Comparison of ENCODE assay signal across 39 cellular contexts in genomic region chr20:33308668-33309067, GRCh38. TPM values are rescaled to one million over a fixed set of nuclear protein-coding genes. Genes with fewer than 3 reads are reported as not detected.
"Had no signal": no experiment of that assay in that cellular context is flagged by ENCODE, and none has a peak within 500 bp of the region (broad histone marks: within the 10 kb centered on the region; RNA-seq: fewer than 3 reads in every experiment).

No MANE protein-coding gene starts in this region.

- H3K36me3 ChIP-seq: brain microvascular endothelial cell, cardiac muscle cell, colonic mucosa had no signal

- FAIRE-seq: RCC 7860 had no signal

- H3K27me3 ChIP-seq: brain microvascular endothelial cell, cardiac muscle cell, colonic mucosa had no signal

- DNase-seq: activated B cell treated with CpG ODN at 0.5 μM for 24 hours; activated CD4-positive, alpha-beta memory T cell treated with anti-CD3 and anti-CD28 coated beads, Interleukin-2, amount 10 ng/mL, durations not matched to agents 7 days and 5 days; activated CD4-positive, alpha-beta T cell treated with anti-CD3 and anti-CD28 coated beads for 1 hour; activated CD4-positive, alpha-beta T cell treated with anti-CD3 and anti-CD28 coated beads for 48 hours; activated CD8-positive, alpha-beta memory T cell treated with anti-CD3 and anti-CD28 coated beads for 24 hours; activated CD8-positive, alpha-beta memory T cell treated with anti-CD3 and anti-CD28 coated beads, Interleukin-2, amount 10 ng/mL, durations not matched to agents 7 days and 5 days; activated CD8-positive, alpha-beta memory T cell treated with anti-CD3 and anti-CD28 coated beads, Interleukin-2, amount 50 U/mL, for 48 hours; activated effector memory CD4-positive, alpha-beta T cell treated with Interleukin-2 at 50 U/mL for 16 hours; activated naive CD4-positive, alpha-beta T cell treated with anti-CD3 and anti-CD28 coated beads, Interleukin-2, amount 10 ng/mL, durations not matched to agents 7 days and 5 days; activated naive CD8-positive, alpha-beta T cell treated with anti-CD3 and anti-CD28 coated beads, Interleukin-2, amount 50 U/mL, for 24 hours; activated T-cell treated with anti-CD3 and anti-CD28 coated beads, Interleukin-2, amount 50 U/mL, for 48 hours; aorta; brain microvascular endothelial cell; colonic mucosa; NCI-H1092 treated with DMSO at 0.1 percent for 48 hours; NCI-H1417; NCI-H146; NCI-H187; NCI-H2029 treated with DMSO at 0.1 percent for 48 hours; NCI-H2107; NCI-H2171; NCI-H510A; NCI-H526; NCI-H748 treated with DMSO at 0.1 percent for 48 hours; NK-92 treated with Interleukin-12 subunit alpha and Interleukin-12 subunit beta, amount 100 ng/mL, for 24 hours; SIG-M5; T-cell; T-helper 17 cell; T-helper 9 cell had no signal

- ATAC-seq: activated CD8-positive, alpha-beta memory T cell treated with anti-CD3 and anti-CD28 coated beads, Interleukin-2, amount 10 ng/mL, durations not matched to agents 7 days and 5 days; activated naive CD8-positive, alpha-beta T cell treated with anti-CD3 and anti-CD28 coated beads, Interleukin-2, amount 50 U/mL, for 24 hours; Right ventricle myocardium inferior; SK-N-SH treated with all-trans-retinoic acid at 6 μM for 48 hours; T-cell; T-helper 17 cell had no signal

- H3K4me2 ChIP-seq: PC-9 had no signal

- H3K4me3 ChIP-seq: cardiac muscle cell, colonic mucosa, PC-9 had no signal

- H2AFZ ChIP-seq: PC-9 had no signal

- H3K4me1 ChIP-seq: colonic mucosa had no signal

- H3K9me3 ChIP-seq: colonic mucosa had no signal

- H3K27ac ChIP-seq: brain microvascular endothelial cell, cardiac muscle cell, colonic mucosa, PC-9, RWPE1, VCaP had no signal

RNA-seq across cellular contexts. Expression of gene BPIFB1, which starts 25.7 kb away (rescaled TPM):
- total RNA-seq: activated B cell treated with CpG ODN at 0.5 μM for 24 hours; activated CD4-positive, alpha-beta memory T cell treated with anti-CD3 and anti-CD28 coated beads, Interleukin-2, amount 10 ng/mL, durations not matched to agents 7 days and 5 days; activated CD8-positive, alpha-beta memory T cell treated with anti-CD3 and anti-CD28 coated beads, Interleukin-2, amount 10 ng/mL, durations not matched to agents 7 days and 5 days; aorta; cardiac muscle cell; chondrocyte; OCI-LY7; PC-9; Right ventricle myocardium inferior; SK-MEL-5; T-helper 17 cell had no signal
- polyA plus RNA-seq: cardiac muscle cell had no signal
